Comparison of ENCODE assay signal across 14 cellular contexts in genomic region chr18:66124394-66124793, GRCh38.
DNase-seq lines count a peak whose midpoint lies in the region; ATAC-seq and TF ChIP-seq lines count a peak whose summit lies in the region.
"Had no signal": no experiment of that assay in that cellular context is flagged by ENCODE, and none has a peak within 500 bp of the region (broad histone marks: within the 10 kb centered on the region; RNA-seq: fewer than 3 reads in every experiment).

No MANE protein-coding gene starts in this region.

- H3F3A ChIP-seq in PC-3 (ENCODE audit: low read length, unreplicated experiment): no peaks in the 10 kb centered on the region

- no peak overlapping the region for H3K4me3 ChIP-seq in PC-3 (ENCODE audit: low read length)
- H3K4me3 ChIP-seq in mesendoderm (ENCODE audit: low read length): no peak overlapping the region
- no peak overlapping the region for H3K4me3 ChIP-seq in SJCRH30
- H3K4me3 ChIP-seq: pancreas had no signal

- CTCF ChIA-PET in PC-3 (lab: Charles Lee): no interaction called here

- POLR2A ChIA-PET in PC-3 (lab: Charles Lee; ENCODE audit: unreplicated experiment): no interaction called here

- no peak overlapping the region for H3K18ac ChIP-seq in mesendoderm (ENCODE audit: low read length)

- no peak overlapping the region for H2AK5ac ChIP-seq in mesendoderm (ENCODE audit: low read length)

- H3K23ac ChIP-seq in mesendoderm (ENCODE audit: low read length): no peak overlapping the region

- H3K27ac ChIP-seq in PC-3 (ENCODE audit: low read length) (no peak overlapping the region), mesendoderm (ENCODE audit: low read depth, low read length) (no peak overlapping the region), foreskin keratinocyte (no peak overlapping the region), SJCRH30 (no peak overlapping the region)
- H3K27ac ChIP-seq: epithelial cell of prostate, pancreas had no signal

- no TSS peak for BruUV-seq in PC-3 (replicated peaks; lab: Mats Ljungman, UMichigan)

- no peaks in the 10 kb centered on the region for H3K9me3 ChIP-seq in PC-3 (ENCODE audit: low read length)
- H3K9me3 ChIP-seq in SJCRH30 (replicated peaks): no peaks in the 10 kb centered on the region
- H3K9me3 ChIP-seq: pancreas had no signal

- no peak overlapping the region for H3K9ac ChIP-seq in PC-3 (ENCODE audit: low read length)
- no peak overlapping the region for H3K9ac ChIP-seq in mesendoderm (ENCODE audit: low read length)

- DNase-seq in NCI-H446 (lab: John Stamatoyannopoulos, UW) (peak; percentile 4 to 23), NCI-H446 treated with DMSO at 0.1 percent for 48 hours (lab: John Stamatoyannopoulos, UW) (no peak), PC-3 (peak; percentile 15), mesendoderm (peak; percentile 31), foreskin keratinocyte (no peak), SJCRH30 (no peak), HPDE6-E6E7 (ENCODE audit: extremely low spot score) (no peak)
- DNase-seq: activated T-cell treated with anti-CD3 and anti-CD28 coated beads, Interleukin-2, amount 50 U/mL, for 4 hours; NCI-H1092 treated with DMSO at 0.1 percent for 48 hours; pancreas; RPMI8226; T-helper 2 cell had no signal

- peak; percentile 54 for ATAC-seq in GM18868 (IDR thresholded peaks at IDR 0.05; ENCODE audit: unreplicated experiment)
- peak; percentile 37; the same call in 1 of the 2 replicates for ATAC-seq in PC-3
- no peak for ATAC-seq in foreskin keratinocyte
- ATAC-seq: activated T-cell treated with anti-CD3 and anti-CD28 coated beads, Interleukin-2, amount 50 U/mL, for 4 hours; pancreas had no signal

- H3K4me2 ChIP-seq in PC-3 (ENCODE audit: low read length): no peak overlapping the region
- H3K4me2 ChIP-seq in mesendoderm (ENCODE audit: low read length): no peak overlapping the region

- no CpG with 5 or more reads among the region's 2 CpGs for WGBS in mesendoderm (ENCODE audit: extremely low coverage, insufficient coverage, low lambda C conversion rate)

- H3K79me1 ChIP-seq in mesendoderm (ENCODE audit: low read length): no peaks in the 10 kb centered on the region

- H3K4me1 ChIP-seq in PC-3 (ENCODE audit: insufficient read depth, low read length): no peaks in the 10 kb centered on the region
- no peaks in the 10 kb centered on the region for H3K4me1 ChIP-seq in mesendoderm (ENCODE audit: control insufficient read depth, low read depth, low read length)
- no peaks in the 10 kb centered on the region for H3K4me1 ChIP-seq in foreskin keratinocyte
- H3K4me1 ChIP-seq in SJCRH30: no peaks in the 10 kb centered on the region
- H3K4me1 ChIP-seq: pancreas had no signal

- no peak overlapping the region for H3K4ac ChIP-seq in mesendoderm (ENCODE audit: low read depth, low read length)

- no peak overlapping the region for H2BK5ac ChIP-seq in mesendoderm (ENCODE audit: low read length)

- H4K20me1 ChIP-seq in PC-3 (ENCODE audit: low read length): no peaks in the 10 kb centered on the region

- H3K56ac ChIP-seq in mesendoderm (ENCODE audit: low read length): no peak overlapping the region

- H3K27me3 ChIP-seq in PC-3 (ENCODE audit: low read length) (no peaks in the 10 kb centered on the region), mesendoderm (ENCODE audit: insufficient read depth, low read length, poor library complexity) (no peaks in the 10 kb centered on the region), foreskin keratinocyte (no peaks in the 10 kb centered on the region), SJCRH30 (no peaks in the 10 kb centered on the region)
- H3K27me3 ChIP-seq: pancreas had no signal

- TF ChIP-seq CTCF in PC-3 (conservative IDR thresholded peaks at IDR 0.05; ENCODE audit: low read depth, low read length) (peak; percentile 47), foreskin keratinocyte (conservative IDR thresholded peaks at IDR 0.05) (no peak)

- no peak overlapping the region for H4K8ac ChIP-seq in mesendoderm (ENCODE audit: low read depth, low read length)

- no peak overlapping the region for H2AFZ ChIP-seq in PC-3 (ENCODE audit: low read length)

- H3K79me2 ChIP-seq in PC-3 (ENCODE audit: low read length): no peaks in the 10 kb centered on the region
- no peaks in the 10 kb centered on the region for H3K79me2 ChIP-seq in mesendoderm (ENCODE audit: control insufficient read depth, insufficient read depth, low read length)

- H3K9me2 ChIP-seq in PC-3 (replicated peaks; ENCODE audit: low read length): no peaks in the 10 kb centered on the region

- intact Hi-C loops in PC-3 (cut with micrococcal nuclease): loop anchor here (5.0 kb wide), 1 partner anchor 373 kb away; no protein-coding TSS in a partner anchor

- H2BK15ac ChIP-seq in mesendoderm (replicated peaks; ENCODE audit: low read depth): no peak overlapping the region

- H3K36me3 ChIP-seq in PC-3 (ENCODE audit: low read depth, low read length) (no peaks in the 10 kb centered on the region), mesendoderm (ENCODE audit: control insufficient read depth, insufficient read depth, low read length) (no peaks in the 10 kb centered on the region), SJCRH30 (no peaks in the 10 kb centered on the region)
- H3K36me3 ChIP-seq: pancreas had no signal

- H4K5ac ChIP-seq in mesendoderm (ENCODE audit: low read length): no peak overlapping the region

- H2BK120ac ChIP-seq in mesendoderm (ENCODE audit: low read depth, low read length): no peak overlapping the region

Comparison
In these comparisons a context has a peak if more than half of its experiments do, and no peak if none do; other contexts are left out.
1. DNase-seq: peak in NCI-H446 (2 of 2), PC-3 (single experiment) and mesendoderm (single experiment); none in NCI-H446 treated with DMSO at 0.1 percent for 48 hours (single experiment), foreskin keratinocyte (0 of 2), SJCRH30 (0 of 2) and HPDE6-E6E7 (single experiment).